35 cellular contexts compared by ENCODE assay signal in the genomic region with DNA sequence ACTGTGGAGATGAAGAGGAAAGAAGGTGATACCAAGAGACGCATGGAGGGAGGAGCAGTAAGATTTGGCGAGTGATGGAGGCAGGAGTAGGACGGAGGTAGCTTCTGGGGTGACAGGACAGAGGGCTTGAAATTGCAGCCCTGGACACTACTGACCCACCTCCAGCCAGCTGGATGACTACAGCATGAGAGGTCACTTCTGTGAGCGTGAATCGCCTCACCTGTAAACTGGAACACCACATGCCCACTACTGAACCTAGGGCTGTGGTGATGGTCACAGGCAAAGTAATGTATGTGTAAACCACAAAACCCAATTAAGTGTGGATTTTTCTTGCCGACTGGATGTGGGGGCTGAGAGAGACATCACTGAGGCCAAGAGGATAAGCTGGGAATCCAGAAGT. TPM values are rescaled to one million over a fixed set of nuclear protein-coding genes. Genes with fewer than 3 reads are reported as not detected.
"Had no signal": no experiment of that assay in that cellular context is flagged by ENCODE, and none has a peak within 500 bp of the region (broad histone marks: within the 10 kb centered on the region; RNA-seq: fewer than 3 reads in every experiment).

No MANE protein-coding gene starts in this region.

- H3K27me3 Mint-ChIP-seq: activated CD4-positive, alpha-beta T cell treated with anti-CD3 and anti-CD28 coated beads for 36 hours; activated CD4-positive, alpha-beta T cell treated with anti-CD3 and anti-CD28 coated beads, Interleukin-2, amount 10 ng/mL, durations not matched to agents 7 days and 5 days; activated naive CD8-positive, alpha-beta T cell treated with anti-CD3 and anti-CD28 coated beads for 36 hours had no signal

- H3K4me2 ChIP-seq: SK-N-SH had no signal

- H3K9me3 Mint-ChIP-seq: activated CD4-positive, alpha-beta T cell treated with anti-CD3 and anti-CD28 coated beads, Interleukin-2, amount 10 ng/mL, durations not matched to agents 7 days and 5 days; activated naive CD8-positive, alpha-beta T cell treated with anti-CD3 and anti-CD28 coated beads for 36 hours; activated T-cell treated with anti-CD3 and anti-CD28 coated beads, Interleukin-2, amount 50 U/mL, for 72 hours; activated T-helper 17 cell treated with anti-CD3 and anti-CD28 coated beads, Interleukin-2, amount 50 U/mL, for 72 hours; T-helper 1 cell treated with Interleukin-12 subunit alpha and Interleukin-12 subunit beta and Interleukin-4 antibody, amounts not matched to agents 30 μg/mL and 1 μg/mL, for 36 hours; T-helper 2 cell treated with Interferon-gamma antibody and Interleukin-4, amounts not matched to agents 5 μg/mL and 100 μg/mL, for 36 hours had no signal

- ATAC-seq: activated CD4-positive, alpha-beta T cell treated with anti-CD3 and anti-CD28 coated beads for 36 hours; activated CD4-positive, CD25-positive, alpha-beta regulatory T cell treated with anti-CD3 and anti-CD28 coated beads, Interleukin-2, amount 50 U/mL, for 24 hours; activated CD8-positive, alpha-beta T cell treated with anti-CD3 and anti-CD28 coated beads, Interleukin-2, amount 10 ng/mL, durations not matched to agents 7 days and 5 days; activated T-cell treated with anti-CD3 and anti-CD28 coated beads, Interleukin-2, amount 50 U/mL, for 72 hours; activated T-helper 17 cell treated with anti-CD3 and anti-CD28 coated beads, Interleukin-2, amount 50 U/mL, for 72 hours; PC-3 had no signal

- H3K27me3 ChIP-seq: cardiac muscle cell, Peyer's patch had no signal

- H3K4me3 Mint-ChIP-seq: activated CD4-positive, alpha-beta T cell treated with anti-CD3 and anti-CD28 coated beads for 36 hours; activated CD4-positive, alpha-beta T cell treated with anti-CD3 and anti-CD28 coated beads, Interleukin-2, amount 10 ng/mL, durations not matched to agents 7 days and 5 days; activated CD8-positive, alpha-beta T cell treated with anti-CD3 and anti-CD28 coated beads, Interleukin-2, amount 10 ng/mL, durations not matched to agents 7 days and 5 days; activated naive CD8-positive, alpha-beta T cell treated with anti-CD3 and anti-CD28 coated beads for 36 hours; activated T-cell treated with anti-CD3 and anti-CD28 coated beads, Interleukin-2, amount 50 U/mL, for 72 hours; activated T-helper 17 cell treated with anti-CD3 and anti-CD28 coated beads, Interleukin-2, amount 50 U/mL, for 72 hours; T-helper 1 cell treated with Interleukin-12 subunit alpha and Interleukin-12 subunit beta and Interleukin-4 antibody, amounts not matched to agents 30 μg/mL and 1 μg/mL, for 36 hours; T-helper 2 cell treated with Interferon-gamma antibody and Interleukin-4, amounts not matched to agents 5 μg/mL and 100 μg/mL, for 36 hours had no signal

- H3K4me3 ChIP-seq: cardiac muscle cell, Peyer's patch had no signal

- H3K27ac ChIP-seq: brain microvascular endothelial cell, cardiac muscle cell, Peyer's patch had no signal

- DNase-seq: activated CD4-positive, alpha-beta T cell treated with anti-CD3 and anti-CD28 coated beads for 36 hours; activated CD4-positive, alpha-beta T cell treated with anti-CD3 and anti-CD28 coated beads, Interleukin-2, amount 10 ng/mL, durations not matched to agents 7 days and 5 days; activated CD4-positive, alpha-beta T cell treated with anti-CD3 and anti-CD28 coated beads, Interleukin-2, amount 50 U/mL, for 48 hours; activated CD8-positive, alpha-beta memory T cell treated with anti-CD3 and anti-CD28 coated beads, Interleukin-2, amount 50 U/mL, for 4 hours; activated CD8-positive, alpha-beta T cell treated with anti-CD3 and anti-CD28 coated beads, Interleukin-2, amount 10 ng/mL, durations not matched to agents 7 days and 5 days; activated effector memory CD4-positive, alpha-beta T cell treated with anti-CD3 and anti-CD28 coated beads, Interleukin-2, amount 50 U/mL, for 16 hours; activated naive CD4-positive, alpha-beta T cell; activated naive CD4-positive, alpha-beta T cell treated with anti-CD3 and anti-CD28 coated beads, Interleukin-2, amount 50 U/mL, for 16 hours; activated naive CD8-positive, alpha-beta T cell treated with anti-CD3 and anti-CD28 coated beads for 36 hours; activated T-cell treated with anti-CD3 and anti-CD28 coated beads, Interleukin-2, amount 50 U/mL, for 1 hour; activated T-cell treated with anti-CD3 and anti-CD28 coated beads, Interleukin-2, amount 50 U/mL, for 72 hours; amniotic stem cell; brain microvascular endothelial cell; Kasumi-1; KG1; MM.1S; NCI-H1092; NCI-H1436 treated with DMSO at 0.1 percent for 48 hours; NCI-H1694 treated with DMSO at 0.1 percent for 48 hours; NCI-H2029; NCI-H345; NCI-H524 treated with DMSO at 0.1 percent for 48 hours; NCI-H748 treated with DMSO at 0.1 percent for 48 hours; NK-92 treated with Interleukin-12 subunit alpha and Interleukin-12 subunit beta, amount 100 ng/mL, for 24 hours; PC-3; Peyer's patch; Right ventricle myocardium superior; SK-N-SH had no signal

- H3K4me1 Mint-ChIP-seq: activated T-helper 17 cell treated with anti-CD3 and anti-CD28 coated beads, Interleukin-2, amount 50 U/mL, for 72 hours had no signal

- H3K36me3 Mint-ChIP-seq: activated naive CD8-positive, alpha-beta T cell treated with anti-CD3 and anti-CD28 coated beads for 36 hours had no signal

- H3K9me3 ChIP-seq: Peyer's patch, SK-N-SH had no signal

- H3K9ac ChIP-seq: SK-N-SH had no signal

- H3K27ac Mint-ChIP-seq: activated CD4-positive, alpha-beta T cell treated with anti-CD3 and anti-CD28 coated beads for 36 hours; activated CD8-positive, alpha-beta T cell treated with anti-CD3 and anti-CD28 coated beads, Interleukin-2, amount 10 ng/mL, durations not matched to agents 7 days and 5 days; activated naive CD8-positive, alpha-beta T cell treated with anti-CD3 and anti-CD28 coated beads for 36 hours; activated T-cell treated with anti-CD3 and anti-CD28 coated beads, Interleukin-2, amount 50 U/mL, for 72 hours; activated T-helper 17 cell treated with anti-CD3 and anti-CD28 coated beads, Interleukin-2, amount 50 U/mL, for 72 hours; T-helper 1 cell treated with Interleukin-12 subunit alpha and Interleukin-12 subunit beta and Interleukin-4 antibody, amounts not matched to agents 30 μg/mL and 1 μg/mL, for 36 hours; T-helper 2 cell treated with Interferon-gamma antibody and Interleukin-4, amounts not matched to agents 5 μg/mL and 100 μg/mL, for 36 hours had no signal

- H3K36me3 ChIP-seq: brain microvascular endothelial cell, cardiac muscle cell, Peyer's patch had no signal

RNA-seq across cellular contexts. Expression of a gene that starts 6.6 kb away (rescaled TPM):
- total RNA-seq: activated CD4-positive, alpha-beta T cell treated with anti-CD3 and anti-CD28 coated beads for 36 hours; activated CD4-positive, alpha-beta T cell treated with anti-CD3 and anti-CD28 coated beads, Interleukin-2, amount 10 ng/mL, durations not matched to agents 7 days and 5 days; activated CD8-positive, alpha-beta T cell treated with anti-CD3 and anti-CD28 coated beads, Interleukin-2, amount 10 ng/mL, durations not matched to agents 7 days and 5 days; activated T-helper 17 cell treated with anti-CD3 and anti-CD28 coated beads, Interleukin-2, amount 50 U/mL, for 72 hours; aorta; cardiac muscle cell; NCI-H460; Peyer's patch; Right ventricle myocardium superior had no signal
- polyA plus RNA-seq: cardiac muscle cell, SK-N-SH had no signal

RNA-seq across cellular contexts. Expression of a gene that starts 13.6 kb away (rescaled TPM):
- total RNA-seq: activated CD4-positive, alpha-beta T cell treated with anti-CD3 and anti-CD28 coated beads, Interleukin-2, amount 10 ng/mL, durations not matched to agents 7 days and 5 days; activated CD8-positive, alpha-beta T cell treated with anti-CD3 and anti-CD28 coated beads, Interleukin-2, amount 10 ng/mL, durations not matched to agents 7 days and 5 days; aorta; cardiac muscle cell; NCI-H460; PC-3; Peyer's patch; Right ventricle myocardium superior had no signal
- polyA plus RNA-seq: aorta, cardiac muscle cell, SK-N-SH had no signal

RNA-seq across cellular contexts. Expression of a gene that starts 24.6 kb away (rescaled TPM):
- total RNA-seq: activated CD4-positive, alpha-beta T cell treated with anti-CD3 and anti-CD28 coated beads for 36 hours; activated CD4-positive, alpha-beta T cell treated with anti-CD3 and anti-CD28 coated beads, Interleukin-2, amount 10 ng/mL, durations not matched to agents 7 days and 5 days; activated CD8-positive, alpha-beta T cell treated with anti-CD3 and anti-CD28 coated beads, Interleukin-2, amount 10 ng/mL, durations not matched to agents 7 days and 5 days; activated naive CD8-positive, alpha-beta T cell treated with anti-CD3 and anti-CD28 coated beads for 36 hours; activated T-cell treated with anti-CD3 and anti-CD28 coated beads, Interleukin-2, amount 50 U/mL, for 72 hours; activated T-helper 17 cell treated with anti-CD3 and anti-CD28 coated beads, Interleukin-2, amount 50 U/mL, for 72 hours; aorta; cardiac muscle cell; NCI-H460; Peyer's patch; Right ventricle myocardium superior had no signal
- polyA plus RNA-seq: aorta, cardiac muscle cell, SK-N-SH had no signal

RNA-seq across cellular contexts. Expression of a gene that starts 28.3 kb away (rescaled TPM):
- total RNA-seq: activated CD4-positive, alpha-beta T cell treated with anti-CD3 and anti-CD28 coated beads for 36 hours; activated CD4-positive, alpha-beta T cell treated with anti-CD3 and anti-CD28 coated beads, Interleukin-2, amount 10 ng/mL, durations not matched to agents 7 days and 5 days; activated CD8-positive, alpha-beta T cell treated with anti-CD3 and anti-CD28 coated beads, Interleukin-2, amount 10 ng/mL, durations not matched to agents 7 days and 5 days; activated naive CD8-positive, alpha-beta T cell treated with anti-CD3 and anti-CD28 coated beads for 36 hours; activated T-cell treated with anti-CD3 and anti-CD28 coated beads, Interleukin-2, amount 50 U/mL, for 72 hours; activated T-helper 17 cell treated with anti-CD3 and anti-CD28 coated beads, Interleukin-2, amount 50 U/mL, for 72 hours; aorta; cardiac muscle cell; NCI-H460; Peyer's patch; Right ventricle myocardium superior had no signal
- polyA plus RNA-seq: cardiac muscle cell, SK-N-SH had no signal

RNA-seq across cellular contexts. Expression of a gene that starts 43.4 kb away (rescaled TPM):
- total RNA-seq: activated CD4-positive, alpha-beta T cell treated with anti-CD3 and anti-CD28 coated beads for 36 hours; activated CD4-positive, alpha-beta T cell treated with anti-CD3 and anti-CD28 coated beads, Interleukin-2, amount 10 ng/mL, durations not matched to agents 7 days and 5 days; activated CD8-positive, alpha-beta T cell treated with anti-CD3 and anti-CD28 coated beads, Interleukin-2, amount 10 ng/mL, durations not matched to agents 7 days and 5 days; activated naive CD8-positive, alpha-beta T cell treated with anti-CD3 and anti-CD28 coated beads for 36 hours; activated T-cell treated with anti-CD3 and anti-CD28 coated beads, Interleukin-2, amount 50 U/mL, for 72 hours; activated T-helper 17 cell treated with anti-CD3 and anti-CD28 coated beads, Interleukin-2, amount 50 U/mL, for 72 hours; aorta; cardiac muscle cell; NCI-H460; PC-3; Peyer's patch; Right ventricle myocardium superior had no signal
- polyA plus RNA-seq: aorta, cardiac muscle cell, SK-N-SH had no signal
